Comparison of ENCODE assay signal across 8 cellular contexts in the genomic region with DNA sequence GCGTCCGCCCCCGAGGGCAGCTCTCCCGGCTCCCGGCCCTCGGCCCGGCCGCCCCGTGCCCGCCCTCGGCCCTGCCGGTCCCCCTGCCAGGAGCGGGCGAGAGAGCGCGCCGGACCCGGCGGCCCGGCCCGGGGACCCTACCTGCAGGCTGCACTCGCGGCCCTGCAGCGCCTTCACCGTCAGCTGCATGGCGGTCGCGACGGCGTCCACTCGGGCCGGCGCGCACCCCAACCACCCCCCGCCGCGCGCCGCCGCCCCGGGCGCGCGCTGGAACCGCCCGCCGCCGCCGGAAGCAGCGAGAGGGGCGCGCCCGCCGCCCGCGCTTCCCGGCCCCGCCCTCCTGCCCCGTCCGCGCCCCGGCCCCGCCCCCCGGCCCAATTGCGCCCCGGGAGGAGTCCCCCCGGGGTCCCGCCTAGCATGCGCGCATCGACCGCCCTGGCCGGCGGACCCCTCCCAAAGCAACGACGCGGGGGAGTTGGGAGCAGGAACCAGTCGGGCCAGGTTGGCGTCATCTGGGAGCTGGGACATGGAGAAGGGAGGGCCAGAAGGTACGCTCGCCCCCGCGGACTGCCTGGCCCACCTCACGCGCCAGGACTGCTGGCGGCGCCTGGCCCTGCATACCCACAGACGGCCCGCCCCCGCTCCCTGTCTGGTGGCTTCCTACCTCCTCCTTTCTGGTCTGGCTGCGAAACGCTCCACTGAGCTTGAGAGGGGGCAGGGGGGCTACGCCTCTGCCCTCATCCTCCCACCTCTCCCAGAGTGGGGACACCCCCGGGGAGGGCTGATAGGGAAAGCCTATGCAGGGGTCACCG. TPM values are rescaled to one million over a fixed set of nuclear protein-coding genes. Genes with fewer than 3 reads are reported as not detected.
A peak's percentile ranks its signal among the peaks of the same experiment; 100 is the strongest.
DNase-seq lines count a peak whose midpoint lies in the region; ATAC-seq and TF ChIP-seq lines count a peak whose summit lies in the region.

TSS of gene UBL4A (minus strand) at position 220 of the 812 bp plus-strand sequence. CDS start at position 189, 31 bp downstream.

- TF ChIP-seq CTCF in HFF-Myc (IDR thresholded peaks at IDR 0.05; ENCODE audit: low read depth, low read length, missing control alignments) (no peak), OCI-LY1 (IDR thresholded peaks at IDR 0.05; ENCODE audit: low read length) (no peak), esophagus squamous epithelium (IDR thresholded peaks at IDR 0.05) (no peak)

- H3K4me3 ChIP-seq in HFF-Myc (replicated peaks; ENCODE audit: low read depth, low read length) = peak within 1 kb of the TSS; percentile 51
- H3K4me3 ChIP-seq in OCI-LY1 (ENCODE audit: low read depth, low read length, poor library complexity, severe bottlenecking) = peak within 1 kb of the TSS; percentile 72
- H3K4me3 ChIP-seq in esophagus squamous epithelium = peak within 1 kb of the TSS; percentile 59 to 85 (median 72)

- H3K27ac ChIP-seq in OCI-LY1 (ENCODE audit: low read depth, low read length, poor library complexity, severe bottlenecking) (peak within 1 kb of the TSS; percentile 63), esophagus squamous epithelium (peak within 1 kb of the TSS; percentile 89 to 92 (median 92)), temporal lobe (ENCODE audit: low read depth, low read length) (peak within 1 kb of the TSS; percentile 64)

- H3K9ac ChIP-seq in OCI-LY1 (ENCODE audit: low read length) = peak within 1 kb of the TSS; percentile 84

- ATAC-seq in naive B cell (ENCODE audit: low read depth in 2 of 2) (peak; percentile 18 to 32), HG02678 (IDR thresholded peaks at IDR 0.05; ENCODE audit: unreplicated experiment) (no peak)

- H3K9me2 ChIP-seq in OCI-LY1 (ENCODE audit: low read depth, low read length) = no peaks in the 10 kb centered on the region

- 46% methylated on average over 2 of the region's 95 CpGs; no CpG with 5 or more reads in 1 of the 2 donors for WGBS in esophagus squamous epithelium, 2 donors

- H3K27me3 Mint-ChIP-seq in naive B cell = no peaks in the 10 kb centered on the region

- H3K9me3 ChIP-seq in OCI-LY1 (ENCODE audit: low read length) = no peaks in the 10 kb centered on the region
- no peaks in the 10 kb centered on the region for H3K9me3 ChIP-seq in esophagus squamous epithelium

- H3K4me2 ChIP-seq in OCI-LY1 (ENCODE audit: low read length) = peak within 1 kb of the TSS; percentile 79

- no peaks in the 10 kb centered on the region for H3K36me3 Mint-ChIP-seq in naive B cell

- intact Hi-C loops in esophagus squamous epithelium (cut with DNase I) = no loop called here

- peak in 1 of 4 donors; percentile 59 for TF ChIP-seq POLR2A in esophagus squamous epithelium (IDR thresholded peaks at IDR 0.05)

- no peaks in the 10 kb centered on the region for H3K27me3 ChIP-seq in OCI-LY1 (ENCODE audit: insufficient read depth, low read length)
- H3K27me3 ChIP-seq in esophagus squamous epithelium = no peaks in the 10 kb centered on the region

- H3K27ac Mint-ChIP-seq in naive B cell = peak within 1 kb of the TSS in 5 of 6 donors; percentile 59 to 91 (median 76)

- H4K20me1 ChIP-seq in OCI-LY1 (ENCODE audit: insufficient read depth, low read length) = no peaks in the 10 kb centered on the region

- H3K4me3 Mint-ChIP-seq in naive B cell = peak within 1 kb of the TSS; percentile 73 to 91 (median 89)

- H3F3A ChIP-seq in OCI-LY1 (ENCODE audit: insufficient read depth, low read length) = no peaks in the 10 kb centered on the region

- no peak within 1 kb of the TSS for H2AFZ ChIP-seq in OCI-LY1 (ENCODE audit: low read length)

- H3K4me1 ChIP-seq in OCI-LY1 (ENCODE audit: insufficient read depth, low read length, severe bottlenecking) (peaks cover 58% of the 10 kb centered on the region), esophagus squamous epithelium (peaks cover 11 to 60% (median 14%) of the 10 kb centered on the region in 3 donors)

- H3K9me3 Mint-ChIP-seq in naive B cell = peaks cover 0 to 3% (median 0%) of the 10 kb centered on the region in 7 donors

- peak; percentile 83 for DNase-seq in COLO668 (lab: John Stamatoyannopoulos, UW; ENCODE audit: unreplicated experiment)
- DNase-seq in HFF-Myc (ENCODE audit: extremely low read depth, low read depth) = no peak
- peak; percentile 65 to 75 for DNase-seq in activated T-cell treated with anti-CD3 and anti-CD28 coated beads, Interleukin-2, amount 50 U/mL, for 48 hours
- no peak for DNase-seq in esophagus squamous epithelium (lab: John Stamatoyannopoulos, UW)
- DNase-seq in naive B cell = peak; percentile 59

- H3K36me3 ChIP-seq in OCI-LY1 (ENCODE audit: insufficient read depth, low read length) = peaks cover 23% of the 10 kb centered on the region
- peaks cover 0 to 27% (median 0%) of the 10 kb centered on the region in 3 donors for H3K36me3 ChIP-seq in esophagus squamous epithelium

- no peaks in the 10 kb centered on the region for H3K79me2 ChIP-seq in OCI-LY1 (ENCODE audit: insufficient read depth, low read length)

- H3K4me1 Mint-ChIP-seq in naive B cell = peaks cover 29 to 40% (median 30%) of the 10 kb centered on the region in 3 donors

RNA-seq across cellular contexts. Expression of gene UBL4A, which starts in this region (rescaled TPM):
- total RNA-seq in esophagus squamous epithelium (10 to 100 TPM; 32.9 to 41.1 (median 38.2) TPM), temporal lobe (35.2 TPM)
- 10 to 100 TPM; 18.7 to 39.4 (median 33.0) TPM for polyA plus RNA-seq in naive B cell (ENCODE audit: low read depth in 6 of 6)

Comparison
In these comparisons a context has a peak if more than half of its experiments do, and no peak if none do; other contexts are left out.
1. DNase-seq: peak in COLO668 (single experiment), activated T-cell treated with anti-CD3 and anti-CD28 coated beads, Interleukin-2, amount 50 U/mL, for 48 hours (2 of 2) and naive B cell (single experiment); none in HFF-Myc (single experiment) and esophagus squamous epithelium (single experiment).
2. Peak in every context shown above with its lines, with median percentiles within 50 percentile points of each other: H3K4me3 ChIP-seq and H3K27ac ChIP-seq.